8 cellular contexts compared by ENCODE assay signal in genomic region chr1:52601976-52602327, GRCh38. TPM values are rescaled to one million over a fixed set of nuclear protein-coding genes. Genes with fewer than 3 reads are reported as not detected.
DNase-seq lines count a peak whose midpoint lies in the region; ATAC-seq and TF ChIP-seq lines count a peak whose summit lies in the region.

No MANE protein-coding gene starts in this region.

- H3K36me3 ChIP-seq in mucosa of descending colon (ENCODE audit: low read depth) = no peaks in the 10 kb centered on the region

- peaks cover 30% of the 10 kb centered on the region for H3K4me1 Mint-ChIP-seq in dendritic cell treated with granulocyte-macrophage colony-stimulating factor and Interleukin-4, amounts not matched to agents 40 ng/mL and 50 ng/mL, for 4 days (ENCODE audit: low read depth)

- H3K9me3 ChIP-seq in mucosa of descending colon = no peaks in the 10 kb centered on the region

- H3K9me3 Mint-ChIP-seq in dendritic cell treated with granulocyte-macrophage colony-stimulating factor and Interleukin-4, amounts not matched to agents 40 ng/mL and 50 ng/mL, for 4 days = no peaks in the 10 kb centered on the region

- ATAC-seq in mucosa of descending colon = peak; percentile 6
- no peak for ATAC-seq in HG02884 (IDR thresholded peaks at IDR 0.05; ENCODE audit: unreplicated experiment)

- intact Hi-C loops in dendritic cell treated with granulocyte-macrophage colony-stimulating factor and Interleukin-4, amounts not matched to agents 40 ng/mL and 50 ng/mL, for 4 days (cut with micrococcal nuclease) = no loop called here
- intact Hi-C loops in mucosa of descending colon (cut with DNase I, micrococcal nuclease) = no loop called here

- no peak for TF ChIP-seq CTCF in mucosa of descending colon (IDR thresholded peaks at IDR 0.05)

- no peaks in the 10 kb centered on the region for H3K36me3 Mint-ChIP-seq in dendritic cell treated with granulocyte-macrophage colony-stimulating factor and Interleukin-4, amounts not matched to agents 40 ng/mL and 50 ng/mL, for 4 days (ENCODE audit: low read depth)

- H3K27me3 Mint-ChIP-seq in dendritic cell treated with granulocyte-macrophage colony-stimulating factor and Interleukin-4, amounts not matched to agents 40 ng/mL and 50 ng/mL, for 4 days = peaks cover 44% of the 10 kb centered on the region

- DNase-seq in stimulated activated CD4-positive, alpha-beta T cell treated with anti-CD3 and anti-CD28 coated beads, Interleukin-12 subunit alpha, Interleukin-12 subunit beta, amount 100 ng/mL, for 24 hours (ENCODE audit: low read depth in 2 of 2) = peak; percentile 6
- DNase-seq in stimulated activated CD4-positive, alpha-beta T cell treated with anti-CD3 and anti-CD28 coated beads, Interleukin-2, amount 100 ng/mL, for 24 hours = no peak
- DNase-seq in mucosa of descending colon (no peak), CD1c-positive myeloid dendritic cell (ENCODE audit: extremely low spot score) (no peak), DMS53 (lab: John Stamatoyannopoulos, UW) (no peak), NK-92 (lab: John Stamatoyannopoulos, UW; ENCODE audit: unreplicated experiment) (no peak)

- no peaks in the 10 kb centered on the region for H3K4me1 ChIP-seq in mucosa of descending colon (ENCODE audit: low read depth)

- H3K27ac Mint-ChIP-seq in dendritic cell treated with granulocyte-macrophage colony-stimulating factor and Interleukin-4, amounts not matched to agents 40 ng/mL and 50 ng/mL, for 4 days = no peak overlapping the region

- peak overlapping the region; percentile 69 for H3K4me3 Mint-ChIP-seq in dendritic cell treated with granulocyte-macrophage colony-stimulating factor and Interleukin-4, amounts not matched to agents 40 ng/mL and 50 ng/mL, for 4 days

- H3K4me3 ChIP-seq in mucosa of descending colon = peak overlapping the region; percentile 9

RNA-seq across cellular contexts. Expression of gene GPX7, which starts 0.2 kb away (rescaled TPM):
- total RNA-seq in mucosa of descending colon = 1 to 10 TPM in 2 of 3 donors, under 1 TPM in 1; 0.46 to 7.8 (median 4.0) TPM

RNA-seq across cellular contexts. Expression of gene SHISAL2A, which starts 31.0 kb away (rescaled TPM):
- total RNA-seq in mucosa of descending colon = under 1 TPM in 2 of 3 donors, not detected in 1; 0.72 to 0.78 TPM

RNA-seq across cellular contexts. Expression of gene TUT4, which starts 49.1 kb away (rescaled TPM):
- total RNA-seq in mucosa of descending colon = 10 to 100 TPM; 17.9 to 51.7 (median 20.8) TPM

Comparison
In these comparisons a context has a peak if more than half of its experiments do, and no peak if none do; other contexts are left out.
1. DNase-seq: peak in stimulated activated CD4-positive, alpha-beta T cell treated with anti-CD3 and anti-CD28 coated beads, Interleukin-12 subunit alpha, Interleukin-12 subunit beta, amount 100 ng/mL, for 24 hours (2 of 2); none in stimulated activated CD4-positive, alpha-beta T cell treated with anti-CD3 and anti-CD28 coated beads, Interleukin-2, amount 100 ng/mL, for 24 hours (0 of 2), mucosa of descending colon (0 of 3), CD1c-positive myeloid dendritic cell (single experiment), DMS53 (single experiment) and NK-92 (single experiment).